19 cellular contexts compared by ENCODE assay signal in genomic region chr17:13952252-13952721, GRCh38.
A peak's percentile ranks its signal among the peaks of the same experiment; 100 is the strongest.
DNase-seq lines count a peak whose midpoint lies in the region; ATAC-seq and TF ChIP-seq lines count a peak whose summit lies in the region.
"Had no signal": no experiment of that assay in that cellular context is flagged by ENCODE, and none has a peak within 500 bp of the region (broad histone marks: within the 10 kb centered on the region; RNA-seq: fewer than 3 reads in every experiment).

No MANE protein-coding gene starts in this region.

- H2AFZ ChIP-seq in PC-3 (ENCODE audit: low read length) = no peak overlapping the region

- in situ Hi-C loops in ACHN (cut with HindIII; ENCODE audit: low pct_ligation_motif_present, low pct_unique_long_range_greater_than_20kb, low sequenced_read_pairs) = no loop called here

- H3K27me3 ChIP-seq in PC-3 (ENCODE audit: low read length) = peaks cover 5% of the 10 kb centered on the region; the same call in 1 of the 2 replicates
- H3K27me3 ChIP-seq: BE2C had no signal

- no peak overlapping the region for H3K4me3 ChIP-seq in PC-3 (ENCODE audit: low read length)
- H3K4me3 ChIP-seq in fibroblast of mammary gland (ENCODE audit: control insufficient read depth, low read depth, low read length) = no peak overlapping the region
- H3K4me3 ChIP-seq: HAP-1 had no signal

- no peak overlapping the region for H3K4me2 ChIP-seq in PC-3 (ENCODE audit: low read length)

- no peaks in the 10 kb centered on the region for H3K9me2 ChIP-seq in PC-3 (replicated peaks; ENCODE audit: low read length)

- no TSS peak for BruUV-seq in PC-3 (replicated peaks; lab: Mats Ljungman, UMichigan)

- DNase-seq in NCI-H1417 (lab: John Stamatoyannopoulos, UW) = peak in 2 of 3 experiments; percentile 6 to 64
- DNase-seq in NCI-H1417 treated with DMSO at 0.1 percent for 48 hours (lab: John Stamatoyannopoulos, UW) = no peak
- DNase-seq in PC-3 = peak; percentile 14
- peak; percentile 16 for DNase-seq in fibroblast of mammary gland (ENCODE audit: low read depth)
- peak; percentile 11 for DNase-seq in retina
- no peak for DNase-seq in ACHN
- no peak for DNase-seq in activated T-cell treated with anti-CD3 and anti-CD28 coated beads, Interleukin-2, amount 50 U/mL, for 48 hours
- no peak for DNase-seq in epidermal melanocyte (ENCODE audit: insufficient read length, low spot score)
- DNase-seq: 8988T; Caco-2; CD4-positive, CD25-positive, alpha-beta regulatory T cell; NCI-H1436; NCI-H2029; NCI-H2171 treated with DMSO at 0.1 percent for 48 hours; NCI-H446; NCI-H526 treated with DMSO at 0.1 percent for 48 hours had no signal

- TF ChIP-seq CTCF in PC-3 (conservative IDR thresholded peaks at IDR 0.05; ENCODE audit: low read depth, low read length) = no peak
- TF ChIP-seq CTCF in fibroblast of mammary gland (conservative IDR thresholded peaks at IDR 0.05; ENCODE audit: control insufficient read depth, insufficient read depth, low read depth, low read length) = no peak

- H3F3A ChIP-seq in PC-3 (ENCODE audit: low read length, unreplicated experiment) = no peaks in the 10 kb centered on the region

- no peaks in the 10 kb centered on the region for H3K79me2 ChIP-seq in PC-3 (ENCODE audit: low read length)

- H3K4me1 ChIP-seq in PC-3 (ENCODE audit: insufficient read depth, low read length) = no peaks in the 10 kb centered on the region
- H3K4me1 ChIP-seq: BE2C, Caco-2, HAP-1 had no signal

- POLR2A ChIA-PET in PC-3 (lab: Charles Lee; ENCODE audit: unreplicated experiment) = no interaction called here

- CTCF ChIA-PET in PC-3 (lab: Charles Lee) = no interaction called here

- ATAC-seq in PC-3 = no peak

- no peak overlapping the region for H3K27ac ChIP-seq in PC-3 (ENCODE audit: low read length)
- H3K27ac ChIP-seq: RWPE1 had no signal

- H4K20me1 ChIP-seq in PC-3 (ENCODE audit: low read length) = no peaks in the 10 kb centered on the region

- H3K9ac ChIP-seq in PC-3 (ENCODE audit: low read length) = no peak overlapping the region

- intact Hi-C loops in PC-3 (cut with micrococcal nuclease) = no loop called here

- H3K9me3 ChIP-seq in PC-3 (ENCODE audit: low read length) = no peaks in the 10 kb centered on the region
- H3K9me3 ChIP-seq: BE2C, Caco-2, HAP-1 had no signal

- H3K36me3 ChIP-seq in PC-3 (ENCODE audit: low read depth, low read length) = no peaks in the 10 kb centered on the region
- H3K36me3 ChIP-seq: BE2C, HAP-1 had no signal

Comparison
In these comparisons a context has a peak if more than half of its experiments do, and no peak if none do; other contexts are left out.
1. DNase-seq: peak in NCI-H1417 (2 of 3), PC-3 (single experiment), fibroblast of mammary gland (single experiment) and retina (single experiment); none in NCI-H1417 treated with DMSO at 0.1 percent for 48 hours (single experiment), ACHN (single experiment), activated T-cell treated with anti-CD3 and anti-CD28 coated beads, Interleukin-2, amount 50 U/mL, for 48 hours (0 of 2) and epidermal melanocyte (single experiment).